ENCODE assay signal across 17 cellular contexts in the genomic region with DNA sequence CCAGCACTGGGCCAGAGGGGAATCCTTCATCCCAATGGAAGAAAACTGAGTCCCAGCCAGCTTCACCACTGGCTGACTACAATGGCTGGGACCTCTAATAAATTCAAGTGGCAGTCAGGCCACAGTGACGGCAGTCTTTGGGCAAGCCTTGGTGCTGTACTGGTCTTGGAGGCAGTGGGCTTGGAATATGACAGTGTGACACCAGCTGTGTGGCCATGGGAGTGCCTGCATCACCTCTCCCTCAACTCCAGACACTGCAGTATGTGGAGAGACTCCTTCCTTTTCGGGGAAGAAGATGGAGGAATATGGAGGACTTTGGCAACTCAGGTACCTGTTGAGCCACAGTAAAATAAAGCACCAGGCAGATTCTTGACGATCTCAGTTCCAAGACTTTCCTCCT. TPM values are rescaled to one million over a fixed set of nuclear protein-coding genes. Genes with fewer than 3 reads are reported as not detected.
DNase-seq lines count a peak whose midpoint lies in the region; ATAC-seq, FAIRE-seq and TF ChIP-seq lines count a peak whose summit lies in the region.
"Had no signal": no experiment of that assay in that cellular context is flagged by ENCODE, and none has a peak within 500 bp of the region (broad histone marks: within the 10 kb centered on the region; RNA-seq: fewer than 3 reads in every experiment).

No MANE protein-coding gene starts in this region.

- TF ChIP-seq CTCF in H1 (IDR thresholded peaks at IDR 0.05; ENCODE audit: control extremely low read depth in 1 of 3, insufficient read depth in 1 of 3, low read depth in 1 of 3, low read length in 3 of 3) (no peak), neural progenitor cell (IDR thresholded peaks at IDR 0.05) (no peak), suprapubic skin (IDR thresholded peaks at IDR 0.05) (no peak), natural killer cell (IDR thresholded peaks at IDR 0.05) (no peak)

- no peak overlapping the region for H2AK5ac ChIP-seq in H1 (ENCODE audit: low read depth, low read length)

- WGBS in right cardiac atrium, result 85% methylated on average over 3 of the region's 3 CpGs
- 93% methylated on average over 3 of the region's 3 CpGs; no CpG with 5 or more reads in 1 of the 2 experiments for WGBS in H1 (ENCODE audit: extremely low coverage in 1 of 2, insufficient coverage in 1 of 2, insufficient read length in 1 of 2, insufficient replicate concordance in 2 of 2, low coverage in 1 of 2, low lambda C conversion rate in 2 of 2, missing lambda C conversion rate in 1 of 2), 2 experiments
- 83% methylated on average over 3 of the region's 3 CpGs for WGBS in suprapubic skin

- H2AFZ ChIP-seq in H1 (ENCODE audit: low read length), result peak overlapping the region; percentile 91; the same call in 1 of the 2 replicates
- H2AFZ ChIP-seq in neural progenitor cell (replicated peaks), result peak overlapping the region; percentile 58
- H2AFZ ChIP-seq: GM23248 had no signal

- H4K8ac ChIP-seq in H1 (ENCODE audit: extremely low read depth, insufficient read depth, low read length), result no peak overlapping the region

- H3K18ac ChIP-seq in H1 (ENCODE audit: extremely low read depth, low read length), result no peak overlapping the region

- H3K9ac ChIP-seq in H1 (replicated peaks in 1 of 4; ENCODE audit: extremely low read depth in 1 of 4, low read depth in 3 of 4, low read length in 3 of 4) (no peak overlapping the region), neural progenitor cell (no peak overlapping the region)
- H3K9ac ChIP-seq: BLaER1 treated with 17β-estradiol and CSF1 and Interleukin-3, amounts not matched to agents 10 nM and 100 nM; GM23248 had no signal

- H3K4me1 Mint-ChIP-seq in neural progenitor cell (no peaks in the 10 kb centered on the region), natural killer cell (no peaks in the 10 kb centered on the region)

- H3F3A ChIP-seq in neural progenitor cell (ENCODE audit: low read depth), result no peaks in the 10 kb centered on the region

- H2BK15ac ChIP-seq in H1 (ENCODE audit: low read length), result no peak overlapping the region

- H3K36me3 ChIP-seq in H1 (ENCODE audit: control insufficient read depth in 2 of 4, insufficient read depth in 4 of 4, low read length in 3 of 4), result no peaks in the 10 kb centered on the region
- no peaks in the 10 kb centered on the region for H3K36me3 ChIP-seq in neural progenitor cell
- no peaks in the 10 kb centered on the region for H3K36me3 ChIP-seq in suprapubic skin
- H3K36me3 ChIP-seq: SJCRH30 had no signal

- H3K56ac ChIP-seq in H1 (replicated peaks; ENCODE audit: insufficient read length, low read depth, low read length), result no peak overlapping the region

- no peak overlapping the region for H3K23ac ChIP-seq in H1 (ENCODE audit: insufficient read length)

- no peak overlapping the region for H2BK20ac ChIP-seq in H1 (ENCODE audit: low read length)

- DNase-seq in right cardiac atrium (no peak), left ventricle myocardium superior (no peak), H1 (ENCODE audit: low read depth in 1 of 2, low spot score in 2 of 2) (no peak), neural progenitor cell (ENCODE audit: low spot score) (no peak), suprapubic skin (ENCODE audit: low spot score in 2 of 2) (no peak), natural killer cell (no peak)
- no peak for DNase-seq in stimulated activated CD8-positive, alpha-beta memory T cell treated with anti-CD3 and anti-CD28 coated beads, Interleukin-4, amount 100 ng/mL, for 48 hours
- DNase-seq: NCI-H187 treated with DMSO at 0.1 percent for 48 hours had no signal

- no peaks in the 10 kb centered on the region for H3K79me1 ChIP-seq in H1 (ENCODE audit: low read depth, low read length)

- H4K20me1 ChIP-seq in H1 (replicated peaks in 1 of 2; ENCODE audit: control insufficient read depth in 1 of 2, insufficient read depth in 2 of 2, low read length in 2 of 2) (no peaks in the 10 kb centered on the region), neural progenitor cell (ENCODE audit: low read depth) (no peaks in the 10 kb centered on the region)
- H4K20me1 ChIP-seq: BLaER1 treated with 17β-estradiol and CSF1 and Interleukin-3, amounts not matched to agents 10 nM and 100 nM had no signal

- no peak for FAIRE-seq in H1 (lab: Jason Lieb, UNC)
- FAIRE-seq: RCC 7860 had no signal

- H3K9me3 ChIP-seq in right cardiac atrium (ENCODE audit: control insufficient read depth, low read length) (no peaks in the 10 kb centered on the region), H1 (ENCODE audit: insufficient read depth in 2 of 2, low read depth in 1 of 2, low read length in 1 of 2) (no peaks in the 10 kb centered on the region), neural progenitor cell (ENCODE audit: low read depth) (no peaks in the 10 kb centered on the region), suprapubic skin (no peaks in the 10 kb centered on the region)
- H3K9me3 ChIP-seq: SJCRH30 had no signal

- ATAC-seq in right cardiac atrium (peak; percentile 20 to 29), left ventricle myocardium superior (no peak), natural killer cell (no peak), HG02763 (IDR thresholded peaks at IDR 0.05; ENCODE audit: unreplicated experiment) (no peak)

- peak overlapping the region; percentile 35; the same call in 1 of the 2 replicates for H2BK12ac ChIP-seq in H1 (ENCODE audit: low read depth, low read length)

- H3K4me1 ChIP-seq in right cardiac atrium (ENCODE audit: control insufficient read depth, insufficient read depth, low read length) (no peaks in the 10 kb centered on the region), H1 (replicated peaks in 1 of 4; ENCODE audit: control insufficient read depth in 3 of 4, insufficient read depth in 4 of 4, low read length in 3 of 4) (no peaks in the 10 kb centered on the region; a peak in 2 of 7 replicates), neural progenitor cell (no peaks in the 10 kb centered on the region), suprapubic skin (no peaks in the 10 kb centered on the region)
- H3K4me1 ChIP-seq: SJCRH30 had no signal

- H4K5ac ChIP-seq in H1 (ENCODE audit: insufficient read length, low read depth, low read length), result no peak overlapping the region

- H3K27me3 ChIP-seq in right cardiac atrium (ENCODE audit: control insufficient read depth, insufficient read depth) (no peaks in the 10 kb centered on the region), H1 (replicated peaks in 1 of 4; ENCODE audit: control insufficient read depth in 3 of 4, extremely low read depth in 1 of 4, insufficient read depth in 3 of 4, low read length in 3 of 4) (no peaks in the 10 kb centered on the region), neural progenitor cell (no peaks in the 10 kb centered on the region), suprapubic skin (no peaks in the 10 kb centered on the region)
- H3K27me3 ChIP-seq: BLaER1 treated with 17β-estradiol and CSF1 and Interleukin-3, amounts not matched to agents 10 nM and 100 nM; SJCRH30 had no signal

- POLR2A ChIA-PET in H1 (lab: Charles Lee; ENCODE audit: partially characterized antibody), result no interaction called here

- H3K27ac ChIP-seq in right cardiac atrium (ENCODE audit: low read length) (no peak overlapping the region), H1 (ENCODE audit: low read depth, low read length) (no peak overlapping the region), neural progenitor cell (no peak overlapping the region), suprapubic skin (no peak overlapping the region)
- H3K27ac ChIP-seq: 22Rv1, GM23248, SJCRH30 had no signal

- no peak overlapping the region for H3K4ac ChIP-seq in H1 (replicated peaks; ENCODE audit: insufficient read length, low read depth, low read length)

- TF ChIP-seq EP300 in H1 (IDR thresholded peaks at IDR 0.05; ENCODE audit: borderline replicate concordance in 1 of 2, low read depth in 2 of 2, low read length in 2 of 2), result no peak
- no peak for TF ChIP-seq EP300 in suprapubic skin (IDR thresholded peaks at IDR 0.05)

- H4K91ac ChIP-seq in H1 (replicated peaks; ENCODE audit: insufficient read length, low read length), result no peak overlapping the region

- H3K27me3 Mint-ChIP-seq in neural progenitor cell (ENCODE audit: insufficient read depth, low read depth) (no peaks in the 10 kb centered on the region), natural killer cell (ENCODE audit: low read depth in 2 of 2) (peaks cover 4 to 17% of the 10 kb centered on the region in 2 donors)

- no peaks in the 10 kb centered on the region for H3K79me2 ChIP-seq in H1 (ENCODE audit: control insufficient read depth in 1 of 2, insufficient read depth in 2 of 2, low read length in 2 of 2)
- no peaks in the 10 kb centered on the region for H3K79me2 ChIP-seq in neural progenitor cell (ENCODE audit: low read depth)

- H3K9me3 Mint-ChIP-seq in neural progenitor cell (no peaks in the 10 kb centered on the region), natural killer cell (no peaks in the 10 kb centered on the region)
- H3K9me3 Mint-ChIP-seq: CD8-positive, alpha-beta T cell had no signal

- intact Hi-C loops in right cardiac atrium (cut with DNase I), result loop anchor here in 1 of 4 donors (10.0 kb wide), 1 partner anchor 235 kb away; no protein-coding TSS in a partner anchor
- intact Hi-C loops in left ventricle myocardium superior (cut with micrococcal nuclease), result loop anchor here (10.0 kb wide), 2 partner anchors 175 to 235 kb away; no protein-coding TSS in a partner anchor
- intact Hi-C loops in natural killer cell (cut with micrococcal nuclease), result loop anchor here (1.0 kb wide), 2 partner anchors 140 to 241 kb away; no protein-coding TSS in a partner anchor

- TF ChIP-seq RAD21 in H1 (IDR thresholded peaks at IDR 0.05 in 1 of 2, conservative IDR thresholded peaks at IDR 0.05 in 1 of 2; ENCODE audit: low read depth in 2 of 2, low read length in 2 of 2), result no peak

- H2BK5ac ChIP-seq in H1 (ENCODE audit: low read depth, low read length), result no peak overlapping the region

- H3K4me2 ChIP-seq in H1 (ENCODE audit: insufficient read depth in 1 of 2, low read depth in 2 of 2, low read length in 2 of 2) (no peak overlapping the region), neural progenitor cell (no peak overlapping the region)

- H2BK120ac ChIP-seq in H1 (replicated peaks; ENCODE audit: low read depth, low read length), result no peak overlapping the region

- H3K4me3 ChIP-seq in right cardiac atrium (ENCODE audit: low read length) (no peak overlapping the region), H1 (ENCODE audit: extremely low read depth in 1 of 4, insufficient read depth in 2 of 4, low read depth in 3 of 4, low read length in 4 of 4) (no peak overlapping the region), neural progenitor cell (no peak overlapping the region), suprapubic skin (no peak overlapping the region)
- H3K4me3 ChIP-seq: BLaER1 treated with 17β-estradiol and CSF1 and Interleukin-3, amounts not matched to agents 10 nM and 100 nM; GM12878; GM23248; SJCRH30 had no signal

- no peak for TF ChIP-seq POLR2A in H1 (IDR thresholded peaks at IDR 0.05; ENCODE audit: control extremely low read depth in 1 of 2, low read depth in 2 of 2, low read length in 2 of 2)
- TF ChIP-seq POLR2A in suprapubic skin (IDR thresholded peaks at IDR 0.05), result no peak

- H3K27ac Mint-ChIP-seq in neural progenitor cell, result no peak overlapping the region
- no peak overlapping the region for H3K27ac Mint-ChIP-seq in natural killer cell
- H3K27ac Mint-ChIP-seq: CD8-positive, alpha-beta T cell had no signal

- CTCF ChIA-PET in H1 (lab: Charles Lee; ENCODE audit: partially characterized antibody), result interaction anchor here (0.7 to 4.0 kb wide), 25 partner anchors 11 to 239 kb away, joined by 3 to 31 read pairs (median 4); no protein-coding TSS in a partner anchor

- H3K36me3 Mint-ChIP-seq in neural progenitor cell, result no peaks in the 10 kb centered on the region
- no peaks in the 10 kb centered on the region for H3K36me3 Mint-ChIP-seq in natural killer cell
- H3K36me3 Mint-ChIP-seq: CD8-positive, alpha-beta T cell had no signal

- no peaks in the 10 kb centered on the region for H3K23me2 ChIP-seq in H1 (ENCODE audit: low read depth, low read length)

- H3K14ac ChIP-seq in H1 (ENCODE audit: insufficient read length), result no peak overlapping the region

- no peak overlapping the region for H3K4me3 Mint-ChIP-seq in neural progenitor cell
- no peak overlapping the region for H3K4me3 Mint-ChIP-seq in natural killer cell
- H3K4me3 Mint-ChIP-seq: CD8-positive, alpha-beta T cell had no signal

RNA-seq across cellular contexts. Expression of a gene that starts 16.0 kb away (rescaled TPM):
- total RNA-seq in right cardiac atrium (1 to 10 TPM; 1.3 to 5.7 (median 4.2) TPM), left ventricle myocardium superior (1.6 TPM), neural progenitor cell (ENCODE audit: low replicate concordance) (0.22 TPM in 1 of 2 replicates, not detected in the other), suprapubic skin (1 to 10 TPM in 3 of 4 donors, under 1 TPM in 1; 0.32 to 4.7 (median 2.1) TPM), natural killer cell (under 1 TPM in 1 of 3 donors, not detected in 2; 0.34 TPM)
- polyA plus RNA-seq in right cardiac atrium (0.66 TPM), H1 (2011; rRNA removed) (0.03 and 0.11 TPM in 2 replicates)
- 0.22 and 0.92 TPM in 2 replicates for total RNA-seq in H1 (2021; fragmentation: NEBNext Ultra II Directional; extraction: Animal tissue kit (Norgen Biotek cat#: 25700))
- 0.06 TPM for polyA plus RNA-seq in H1 (2011; cell fraction: cytosol; rRNA removed)
- polyA plus RNA-seq in H1 (2011; cell fraction: nucleus; rRNA removed), result 0.14 TPM
- 0.10 to 0.42 TPM (median 0.21 TPM) in 4 replicates for polyA plus RNA-seq in H1 (2012, experiment 1 of 2)
- polyA plus RNA-seq in H1 (2012, experiment 2 of 2), result not detected
- 0.02 TPM for polyA plus RNA-seq in H1 (2013, experiment 1 of 2)
- polyA plus RNA-seq in H1 (2013, experiment 2 of 2), result 0.02 TPM
- 0.06 and 0.51 TPM in 2 replicates for polyA minus RNA-seq in H1 (2011; rRNA and poly(A)+ RNA removed)
- polyA minus RNA-seq in H1 (2011; cell fraction: cytosol; rRNA and poly(A)+ RNA removed), result not detected
- 0.40 TPM for polyA minus RNA-seq in H1 (2011; cell fraction: nucleus; rRNA and poly(A)+ RNA removed)
- total RNA-seq: CD8-positive, alpha-beta T cell; OCI-LY7 had no signal

RNA-seq across cellular contexts. Expression of a gene that starts 43.6 kb away (rescaled TPM):
- 100 to 1,000 TPM; 108 to 216 (median 155) TPM for total RNA-seq in right cardiac atrium
- polyA plus RNA-seq in right cardiac atrium, result 33.3 TPM
- 64.5 TPM for total RNA-seq in left ventricle myocardium superior
- not detected in 2 replicates for total RNA-seq in H1 (2021; fragmentation: NEBNext Ultra II Directional; extraction: Animal tissue kit (Norgen Biotek cat#: 25700))
- 0.02 TPM in 1 of 2 replicates, not detected in the other for polyA plus RNA-seq in H1 (2011; rRNA removed)
- polyA plus RNA-seq in H1 (2011; cell fraction: cytosol; rRNA removed), result not detected
- not detected for polyA plus RNA-seq in H1 (2011; cell fraction: nucleus; rRNA removed)
- polyA plus RNA-seq in H1 (2012, experiment 1 of 2), result 0.11 to 0.31 TPM (median 0.16 TPM) in 3 of 4 replicates, not detected in the other
- not detected for polyA plus RNA-seq in H1 (2012, experiment 2 of 2)
- polyA plus RNA-seq in H1 (2013, experiment 1 of 2), result 0.57 TPM
- polyA plus RNA-seq in H1 (2013, experiment 2 of 2), result 0.02 TPM
- polyA minus RNA-seq in H1 (2011; rRNA and poly(A)+ RNA removed), result not detected in 2 replicates
- polyA minus RNA-seq in H1 (2011; cell fraction: cytosol; rRNA and poly(A)+ RNA removed), result not detected
- not detected for polyA minus RNA-seq in H1 (2011; cell fraction: nucleus; rRNA and poly(A)+ RNA removed)
- total RNA-seq in neural progenitor cell (ENCODE audit: low replicate concordance), result not detected in 2 replicates
- total RNA-seq in suprapubic skin, result 10 to 100 TPM; 12.9 to 22.0 (median 16.7) TPM
- total RNA-seq in natural killer cell, result 1 to 10 TPM in 2 of 3 donors, under 1 TPM in 1; 0.45 to 2.9 (median 2.1) TPM
- total RNA-seq: GM23248, OCI-LY7, SJCRH30 had no signal
- polyA plus RNA-seq: GM12878, GM23248 had no signal

Comparison
In these comparisons a context has a peak if more than half of its experiments do, and no peak if none do; other contexts are left out.
1. ATAC-seq: peak in right cardiac atrium (2 of 2); none in left ventricle myocardium superior (single experiment), natural killer cell (0 of 3) and HG02763 (single experiment).